In the genomic region with DNA sequence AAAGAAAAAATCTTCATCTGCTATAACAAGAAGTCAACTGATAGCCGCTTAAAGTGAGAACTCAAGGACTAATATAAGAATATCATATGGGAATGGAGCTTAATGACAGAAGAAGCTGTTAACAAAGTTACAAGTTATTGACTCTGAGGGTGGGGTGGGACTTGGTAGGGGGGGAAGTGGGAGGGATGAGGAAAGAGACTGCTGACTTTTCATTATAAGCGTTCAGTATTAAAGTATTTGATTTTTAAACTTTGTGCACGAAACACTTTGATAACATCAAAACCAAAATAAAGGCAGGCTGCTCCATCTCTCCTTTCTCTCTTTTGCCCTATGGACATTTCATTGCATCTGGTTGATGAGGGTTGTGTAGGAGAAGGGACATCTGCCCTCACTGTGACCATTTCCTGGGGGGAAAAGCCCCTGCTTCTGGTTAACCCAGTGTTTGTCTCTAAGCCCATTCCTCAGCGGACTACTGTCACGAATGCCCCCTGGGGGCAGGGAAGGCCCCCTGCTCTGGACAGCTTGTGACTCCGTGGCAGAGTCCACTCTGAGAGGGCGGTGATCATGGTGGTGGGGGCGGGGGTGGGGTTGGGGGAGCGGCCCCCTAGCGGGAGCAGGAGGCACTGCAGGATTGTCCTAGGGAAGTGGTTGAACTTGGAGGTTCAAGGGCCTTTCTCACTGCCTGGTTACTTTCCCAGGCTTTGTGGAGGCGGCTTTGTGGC, we compare ENCODE assay signal across 3 cellular contexts.
TF ChIP-seq lines count a peak whose summit lies in the region.

No MANE protein-coding gene starts in this region.

TF ChIP-seq in GM23338, 12 proteins besides CTCF, POLR2A, EP300 and RAD21 (continues in another document):
- TF ChIP-seq ZNF114 (CRISPR knock-in tag; IDR thresholded peaks at IDR 0.05): no peak
- TF ChIP-seq, protein P1, sequence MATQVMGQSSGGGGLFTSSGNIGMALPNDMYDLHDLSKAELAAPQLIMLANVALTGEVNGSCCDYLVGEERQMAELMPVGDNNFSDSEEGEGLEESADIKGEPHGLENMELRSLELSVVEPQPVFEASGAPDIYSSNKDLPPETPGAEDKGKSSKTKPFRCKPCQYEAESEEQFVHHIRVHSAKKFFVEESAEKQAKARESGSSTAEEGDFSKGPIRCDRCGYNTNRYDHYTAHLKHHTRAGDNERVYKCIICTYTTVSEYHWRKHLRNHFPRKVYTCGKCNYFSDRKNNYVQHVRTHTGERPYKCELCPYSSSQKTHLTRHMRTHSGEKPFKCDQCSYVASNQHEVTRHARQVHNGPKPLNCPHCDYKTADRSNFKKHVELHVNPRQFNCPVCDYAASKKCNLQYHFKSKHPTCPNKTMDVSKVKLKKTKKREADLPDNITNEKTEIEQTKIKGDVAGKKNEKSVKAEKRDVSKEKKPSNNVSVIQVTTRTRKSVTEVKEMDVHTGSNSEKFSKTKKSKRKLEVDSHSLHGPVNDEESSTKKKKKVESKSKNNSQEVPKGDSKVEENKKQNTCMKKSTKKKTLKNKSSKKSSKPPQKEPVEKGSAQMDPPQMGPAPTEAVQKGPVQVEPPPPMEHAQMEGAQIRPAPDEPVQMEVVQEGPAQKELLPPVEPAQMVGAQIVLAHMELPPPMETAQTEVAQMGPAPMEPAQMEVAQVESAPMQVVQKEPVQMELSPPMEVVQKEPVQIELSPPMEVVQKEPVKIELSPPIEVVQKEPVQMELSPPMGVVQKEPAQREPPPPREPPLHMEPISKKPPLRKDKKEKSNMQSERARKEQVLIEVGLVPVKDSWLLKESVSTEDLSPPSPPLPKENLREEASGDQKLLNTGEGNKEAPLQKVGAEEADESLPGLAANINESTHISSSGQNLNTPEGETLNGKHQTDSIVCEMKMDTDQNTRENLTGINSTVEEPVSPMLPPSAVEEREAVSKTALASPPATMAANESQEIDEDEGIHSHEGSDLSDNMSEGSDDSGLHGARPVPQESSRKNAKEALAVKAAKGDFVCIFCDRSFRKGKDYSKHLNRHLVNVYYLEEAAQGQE (IDR thresholded peaks at IDR 0.05; ENCODE audit: unreplicated experiment): no peak
- TF ChIP-seq JUNB (IDR thresholded peaks at IDR 0.05; ENCODE audit: unreplicated experiment): no peak
- TF ChIP-seq STAT1 (IDR thresholded peaks at IDR 0.05; ENCODE audit: unreplicated experiment): no peak
- TF ChIP-seq EZH2 (IDR thresholded peaks at IDR 0.05; ENCODE audit: low read depth, unreplicated experiment): no peak
- no peak for TF ChIP-seq NANOG (IDR thresholded peaks at IDR 0.05; ENCODE audit: borderline replicate concordance)
- TF ChIP-seq EZH2phosphoT487 (IDR thresholded peaks at IDR 0.05; ENCODE audit: unreplicated experiment): no peak
- TF ChIP-seq ZNF331 (CRISPR knock-in tag; IDR thresholded peaks at IDR 0.05; ENCODE audit: low read depth): no peak
- TF ChIP-seq POLR2AphosphoS5 (IDR thresholded peaks at IDR 0.05; ENCODE audit: low read depth): no peak

TF ChIP-seq in WTC11, 78 proteins besides CTCF, POLR2A, EP300 and RAD21:
- no peak for TF ChIP-seq RELA (CRISPR knock-in tag; IDR thresholded peaks at IDR 0.05; ENCODE audit: borderline replicate concordance)
- TF ChIP-seq ZNF416 (CRISPR knock-in tag; IDR thresholded peaks at IDR 0.05): no peak
- no peak for TF ChIP-seq MXD4 (CRISPR knock-in tag; IDR thresholded peaks at IDR 0.05; ENCODE audit: borderline replicate concordance)
- TF ChIP-seq, protein P2, sequence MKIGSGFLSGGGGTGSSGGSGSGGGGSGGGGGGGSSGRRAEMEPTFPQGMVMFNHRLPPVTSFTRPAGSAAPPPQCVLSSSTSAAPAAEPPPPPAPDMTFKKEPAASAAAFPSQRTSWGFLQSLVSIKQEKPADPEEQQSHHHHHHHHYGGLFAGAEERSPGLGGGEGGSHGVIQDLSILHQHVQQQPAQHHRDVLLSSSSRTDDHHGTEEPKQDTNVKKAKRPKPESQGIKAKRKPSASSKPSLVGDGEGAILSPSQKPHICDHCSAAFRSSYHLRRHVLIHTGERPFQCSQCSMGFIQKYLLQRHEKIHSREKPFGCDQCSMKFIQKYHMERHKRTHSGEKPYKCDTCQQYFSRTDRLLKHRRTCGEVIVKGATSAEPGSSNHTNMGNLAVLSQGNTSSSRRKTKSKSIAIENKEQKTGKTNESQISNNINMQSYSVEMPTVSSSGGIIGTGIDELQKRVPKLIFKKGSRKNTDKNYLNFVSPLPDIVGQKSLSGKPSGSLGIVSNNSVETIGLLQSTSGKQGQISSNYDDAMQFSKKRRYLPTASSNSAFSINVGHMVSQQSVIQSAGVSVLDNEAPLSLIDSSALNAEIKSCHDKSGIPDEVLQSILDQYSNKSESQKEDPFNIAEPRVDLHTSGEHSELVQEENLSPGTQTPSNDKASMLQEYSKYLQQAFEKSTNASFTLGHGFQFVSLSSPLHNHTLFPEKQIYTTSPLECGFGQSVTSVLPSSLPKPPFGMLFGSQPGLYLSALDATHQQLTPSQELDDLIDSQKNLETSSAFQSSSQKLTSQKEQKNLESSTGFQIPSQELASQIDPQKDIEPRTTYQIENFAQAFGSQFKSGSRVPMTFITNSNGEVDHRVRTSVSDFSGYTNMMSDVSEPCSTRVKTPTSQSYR (CRISPR knock-in tag; IDR thresholded peaks at IDR 0.05): no peak
- no peak for TF ChIP-seq OVOL2 (CRISPR knock-in tag; IDR thresholded peaks at IDR 0.05; ENCODE audit: borderline replicate concordance)
- TF ChIP-seq FOXK1 (CRISPR knock-in tag; IDR thresholded peaks at IDR 0.05): no peak
- no peak for TF ChIP-seq SMAD3 (CRISPR knock-in tag; IDR thresholded peaks at IDR 0.05; ENCODE audit: borderline replicate concordance)
- no peak for TF ChIP-seq ESRRA (CRISPR knock-in tag; IDR thresholded peaks at IDR 0.05; ENCODE audit: borderline replicate concordance)
- TF ChIP-seq, protein P3, sequence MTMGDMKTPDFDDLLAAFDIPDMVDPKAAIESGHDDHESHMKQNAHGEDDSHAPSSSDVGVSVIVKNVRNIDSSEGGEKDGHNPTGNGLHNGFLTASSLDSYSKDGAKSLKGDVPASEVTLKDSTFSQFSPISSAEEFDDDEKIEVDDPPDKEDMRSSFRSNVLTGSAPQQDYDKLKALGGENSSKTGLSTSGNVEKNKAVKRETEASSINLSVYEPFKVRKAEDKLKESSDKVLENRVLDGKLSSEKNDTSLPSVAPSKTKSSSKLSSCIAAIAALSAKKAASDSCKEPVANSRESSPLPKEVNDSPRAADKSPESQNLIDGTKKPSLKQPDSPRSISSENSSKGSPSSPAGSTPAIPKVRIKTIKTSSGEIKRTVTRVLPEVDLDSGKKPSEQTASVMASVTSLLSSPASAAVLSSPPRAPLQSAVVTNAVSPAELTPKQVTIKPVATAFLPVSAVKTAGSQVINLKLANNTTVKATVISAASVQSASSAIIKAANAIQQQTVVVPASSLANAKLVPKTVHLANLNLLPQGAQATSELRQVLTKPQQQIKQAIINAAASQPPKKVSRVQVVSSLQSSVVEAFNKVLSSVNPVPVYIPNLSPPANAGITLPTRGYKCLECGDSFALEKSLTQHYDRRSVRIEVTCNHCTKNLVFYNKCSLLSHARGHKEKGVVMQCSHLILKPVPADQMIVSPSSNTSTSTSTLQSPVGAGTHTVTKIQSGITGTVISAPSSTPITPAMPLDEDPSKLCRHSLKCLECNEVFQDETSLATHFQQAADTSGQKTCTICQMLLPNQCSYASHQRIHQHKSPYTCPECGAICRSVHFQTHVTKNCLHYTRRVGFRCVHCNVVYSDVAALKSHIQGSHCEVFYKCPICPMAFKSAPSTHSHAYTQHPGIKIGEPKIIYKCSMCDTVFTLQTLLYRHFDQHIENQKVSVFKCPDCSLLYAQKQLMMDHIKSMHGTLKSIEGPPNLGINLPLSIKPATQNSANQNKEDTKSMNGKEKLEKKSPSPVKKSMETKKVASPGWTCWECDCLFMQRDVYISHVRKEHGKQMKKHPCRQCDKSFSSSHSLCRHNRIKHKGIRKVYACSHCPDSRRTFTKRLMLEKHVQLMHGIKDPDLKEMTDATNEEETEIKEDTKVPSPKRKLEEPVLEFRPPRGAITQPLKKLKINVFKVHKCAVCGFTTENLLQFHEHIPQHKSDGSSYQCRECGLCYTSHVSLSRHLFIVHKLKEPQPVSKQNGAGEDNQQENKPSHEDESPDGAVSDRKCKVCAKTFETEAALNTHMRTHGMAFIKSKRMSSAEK (CRISPR knock-in tag; IDR thresholded peaks at IDR 0.05; ENCODE audit: borderline replicate concordance): no peak
- TF ChIP-seq, protein P4, sequence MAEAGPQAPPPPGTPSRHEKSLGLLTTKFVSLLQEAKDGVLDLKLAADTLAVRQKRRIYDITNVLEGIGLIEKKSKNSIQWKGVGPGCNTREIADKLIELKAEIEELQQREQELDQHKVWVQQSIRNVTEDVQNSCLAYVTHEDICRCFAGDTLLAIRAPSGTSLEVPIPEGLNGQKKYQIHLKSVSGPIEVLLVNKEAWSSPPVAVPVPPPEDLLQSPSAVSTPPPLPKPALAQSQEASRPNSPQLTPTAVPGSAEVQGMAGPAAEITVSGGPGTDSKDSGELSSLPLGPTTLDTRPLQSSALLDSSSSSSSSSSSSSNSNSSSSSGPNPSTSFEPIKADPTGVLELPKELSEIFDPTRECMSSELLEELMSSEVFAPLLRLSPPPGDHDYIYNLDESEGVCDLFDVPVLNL (CRISPR knock-in tag; IDR thresholded peaks at IDR 0.05; ENCODE audit: borderline replicate concordance, low read depth): no peak

TF ChIP-seq in HepG2, 621 proteins besides CTCF, POLR2A, EP300 and RAD21:
- TF ChIP-seq ZNF546 (CRISPR knock-in tag; conservative IDR thresholded peaks at IDR 0.05) (no peak), MAZ (IDR thresholded peaks at IDR 0.05; ENCODE audit: borderline replicate concordance, low read depth, low read length) (peak; percentile 12; the same call in 1 of the 2 replicates), MAZ (CRISPR knock-in tag; IDR thresholded peaks at IDR 0.05; ENCODE audit: low read depth) (no peak), HNRNPK (IDR thresholded peaks at IDR 0.05; ENCODE audit: low read depth, low read length, poor library complexity, severe bottlenecking) (peak; percentile 59)
- TF ChIP-seq, protein P5, sequence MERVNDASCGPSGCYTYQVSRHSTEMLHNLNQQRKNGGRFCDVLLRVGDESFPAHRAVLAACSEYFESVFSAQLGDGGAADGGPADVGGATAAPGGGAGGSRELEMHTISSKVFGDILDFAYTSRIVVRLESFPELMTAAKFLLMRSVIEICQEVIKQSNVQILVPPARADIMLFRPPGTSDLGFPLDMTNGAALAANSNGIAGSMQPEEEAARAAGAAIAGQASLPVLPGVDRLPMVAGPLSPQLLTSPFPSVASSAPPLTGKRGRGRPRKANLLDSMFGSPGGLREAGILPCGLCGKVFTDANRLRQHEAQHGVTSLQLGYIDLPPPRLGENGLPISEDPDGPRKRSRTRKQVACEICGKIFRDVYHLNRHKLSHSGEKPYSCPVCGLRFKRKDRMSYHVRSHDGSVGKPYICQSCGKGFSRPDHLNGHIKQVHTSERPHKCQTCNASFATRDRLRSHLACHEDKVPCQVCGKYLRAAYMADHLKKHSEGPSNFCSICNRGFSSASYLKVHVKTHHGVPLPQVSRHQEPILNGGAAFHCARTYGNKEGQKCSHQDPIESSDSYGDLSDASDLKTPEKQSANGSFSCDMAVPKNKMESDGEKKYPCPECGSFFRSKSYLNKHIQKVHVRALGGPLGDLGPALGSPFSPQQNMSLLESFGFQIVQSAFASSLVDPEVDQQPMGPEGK (CRISPR knock-in tag; IDR thresholded peaks at IDR 0.05): peak; percentile 60
